17 cellular contexts compared by ENCODE assay signal in genomic region chrX:103613362-103613761, GRCh38.
"Had no signal": no experiment of that assay in that cellular context is flagged by ENCODE, and none has a peak within 500 bp of the region (broad histone marks: within the 10 kb centered on the region; RNA-seq: fewer than 3 reads in every experiment).

No MANE protein-coding gene starts in this region.

- ATAC-seq: left colon, left ventricle myocardium superior, pancreas, right cardiac atrium had no signal

- H3K4me3 ChIP-seq: dorsolateral prefrontal cortex, hepatocyte, lung, pancreas, smooth muscle cell had no signal

- H3K4me2 ChIP-seq: hepatocyte, smooth muscle cell had no signal

- H3K9me3 ChIP-seq: pancreas had no signal

- H3K36me3 ChIP-seq: pancreas had no signal

- H3K27me3 ChIP-seq: hepatocyte, pancreas had no signal

- H3K27ac ChIP-seq: dorsolateral prefrontal cortex, hepatocyte, pancreas had no signal

- DNase-seq: dorsolateral prefrontal cortex; effector CD8-positive, alpha-beta T cell; foreskin melanocyte; head of caudate nucleus; left colon; left ventricle myocardium superior; mesendoderm; naive B cell; occipital lobe; pancreas; right cardiac atrium; stimulated activated CD4-positive, alpha-beta T cell treated with anti-CD3 and anti-CD28 coated beads, Interleukin-2, amount 100 ng/mL, for 48 hours; stimulated activated naive CD4-positive, alpha-beta T cell treated with Interleukin-2 at 50 U/mL for 16 hours; trophoblast cell had no signal

- H2AFZ ChIP-seq: hepatocyte had no signal
